ENCODE assay signal across 2 cellular contexts in genomic region chr7:43583424-43584199, GRCh38.
TF ChIP-seq lines count a peak whose summit lies in the region.

No MANE protein-coding gene starts in this region.

TF ChIP-seq in GM23338, 12 proteins besides CTCF, POLR2A, EP300 and RAD21 (continued from another document):
- TF ChIP-seq REST (IDR thresholded peaks at IDR 0.05; ENCODE audit: unreplicated experiment) = no peak
- TF ChIP-seq ETS1 (IDR thresholded peaks at IDR 0.05) = no peak
- no peak for TF ChIP-seq ZNF331 (CRISPR knock-in tag; IDR thresholded peaks at IDR 0.05; ENCODE audit: low read depth)
- no peak for TF ChIP-seq ZNF462 (CRISPR knock-in tag; IDR thresholded peaks at IDR 0.05)
- TF ChIP-seq JUNB (IDR thresholded peaks at IDR 0.05; ENCODE audit: unreplicated experiment) = no peak
- TF ChIP-seq EZH2 (IDR thresholded peaks at IDR 0.05; ENCODE audit: low read depth, unreplicated experiment) = no peak
- no peak; the same call in 1 of the 2 replicates for TF ChIP-seq POLR2AphosphoS5 (IDR thresholded peaks at IDR 0.05; ENCODE audit: low read depth)

TF ChIP-seq in K562, 482 proteins besides CTCF, POLR2A, EP300 and RAD21 (continued from another document and continues in another):
- no peak for TF ChIP-seq ZNF609 (CRISPR knock-in tag; IDR thresholded peaks at IDR 0.05; ENCODE audit: borderline replicate concordance)
- TF ChIP-seq TAF9B (IDR thresholded peaks at IDR 0.05; ENCODE audit: partially characterized antibody) = no peak
- TF ChIP-seq ZNF224 (CRISPR knock-in tag; IDR thresholded peaks at IDR 0.05) = no peak
- peak; percentile 53 for TF ChIP-seq ZNF316 (IDR thresholded peaks at IDR 0.05)
- no peak for TF ChIP-seq GTF2A2 (tag; IDR thresholded peaks at IDR 0.05)
- no peak for TF ChIP-seq ATF2 (CRISPR knock-in tag; IDR thresholded peaks at IDR 0.05)
- peak; percentile 46; the same call in 1 of the 2 replicates for TF ChIP-seq MYC (IDR thresholded peaks at IDR 0.05; ENCODE audit: low read depth, low read length)
- TF ChIP-seq MYC (CRISPR knock-in tag; IDR thresholded peaks at IDR 0.05; ENCODE audit: borderline replicate concordance, low read depth) = no peak
- no peak for TF ChIP-seq FOXO4 (CRISPR knock-in tag; IDR thresholded peaks at IDR 0.05)
- TF ChIP-seq RB1 (IDR thresholded peaks at IDR 0.05; ENCODE audit: low read depth) = 0 out of 2 replicates have a peak, but pooled peaks have one; percentile 56
- no peak; the same call in none of the 2 replicates for TF ChIP-seq SMARCC2 (IDR thresholded peaks at IDR 0.05; ENCODE audit: low read depth)
- TF ChIP-seq DPF2 (IDR thresholded peaks at IDR 0.05) = peak; percentile 52; the same call in 1 of the 2 replicates
- no peak for TF ChIP-seq MECOM (CRISPR knock-in tag; IDR thresholded peaks at IDR 0.05)
- TF ChIP-seq SP1 (CRISPR knock-in tag; IDR thresholded peaks at IDR 0.05) = peak; percentile 57; the same call in 1 of the 2 replicates
- no peak for TF ChIP-seq MCM5 (IDR thresholded peaks at IDR 0.05; ENCODE audit: low read depth)
- TF ChIP-seq CREB3L1 (IDR thresholded peaks at IDR 0.05; ENCODE audit: borderline replicate concordance, low read depth) = peak; percentile 55; the same call in 1 of the 2 replicates
- TF ChIP-seq NR2F6 (CRISPR knock-in tag; IDR thresholded peaks at IDR 0.05) = no peak
- no peak for TF ChIP-seq PREB (CRISPR knock-in tag; IDR thresholded peaks at IDR 0.05)
- no peak for TF ChIP-seq ZNF830 (CRISPR knock-in tag; IDR thresholded peaks at IDR 0.05)
- TF ChIP-seq MEIS2 (IDR thresholded peaks at IDR 0.05; ENCODE audit: partially characterized antibody) = peak; percentile 1
- TF ChIP-seq ZNF586 (CRISPR knock-in tag; conservative IDR thresholded peaks at IDR 0.05) = no peak
- no peak for TF ChIP-seq SMC3 (conservative IDR thresholded peaks at IDR 0.05; ENCODE audit: insufficient read depth, low read depth, low read length)
- no peak for TF ChIP-seq ZNF395 (CRISPR knock-in tag; IDR thresholded peaks at IDR 0.05)
- no peak for TF ChIP-seq SIRT6 (IDR thresholded peaks at IDR 0.05; ENCODE audit: low read depth, low read length)
- no peak for TF ChIP-seq PHB2 (IDR thresholded peaks at IDR 0.05; ENCODE audit: low read depth)
- TF ChIP-seq ZBTB43 (CRISPR knock-in tag; IDR thresholded peaks at IDR 0.05) = no peak
- peak; percentile 75; the same call in 1 of the 2 replicates for TF ChIP-seq ETS1 (conservative IDR thresholded peaks at IDR 0.05; ENCODE audit: control insufficient read depth, low read depth, low read length)
- TF ChIP-seq FOXK1 (CRISPR knock-in tag; IDR thresholded peaks at IDR 0.05; ENCODE audit: borderline replicate concordance) = no peak
- TF ChIP-seq ZNF699 (CRISPR knock-in tag; IDR thresholded peaks at IDR 0.05; ENCODE audit: insufficient replicate concordance) = no peak
- TF ChIP-seq ZFP91 (CRISPR knock-in tag; IDR thresholded peaks at IDR 0.05) = no peak
- no peak; the same call in 1 of the 2 replicates for TF ChIP-seq ZNF76 (CRISPR knock-in tag; IDR thresholded peaks at IDR 0.05; ENCODE audit: borderline replicate concordance)
- no peak for TF ChIP-seq COPS2 (conservative IDR thresholded peaks at IDR 0.05)
- TF ChIP-seq HNRNPK (IDR thresholded peaks at IDR 0.05; ENCODE audit: low read depth, low read length, poor library complexity, severe bottlenecking) = no peak
- 0 out of 2 replicates have a peak, but pooled peaks have one; percentile 47 for TF ChIP-seq ZBTB17 (CRISPR knock-in tag; IDR thresholded peaks at IDR 0.05)
- TF ChIP-seq TFAP4 (CRISPR knock-in tag; IDR thresholded peaks at IDR 0.05; ENCODE audit: borderline replicate concordance) = peak; percentile 53; the same call in 1 of the 2 replicates
- TF ChIP-seq CTBP1 (IDR thresholded peaks at IDR 0.05; ENCODE audit: borderline replicate concordance) = peak; percentile 92; the same call in 1 of the 2 replicates
- 0 out of 2 replicates have a peak, but pooled peaks have one; percentile 49 for TF ChIP-seq E2F4 (CRISPR knock-in tag; IDR thresholded peaks at IDR 0.05; ENCODE audit: low read depth)
- no peak for TF ChIP-seq FOXJ3 (CRISPR knock-in tag; IDR thresholded peaks at IDR 0.05)
- TF ChIP-seq PCBP1 (IDR thresholded peaks at IDR 0.05; ENCODE audit: low read depth, low read length, poor library complexity, severe bottlenecking) = no peak
- TF ChIP-seq PHF8 (IDR thresholded peaks at IDR 0.05; ENCODE audit: borderline replicate concordance, low read length) = peak; percentile 23; the same call in 1 of the 2 replicates
- TF ChIP-seq RCOR1 (IDR thresholded peaks at IDR 0.05; ENCODE audit: borderline replicate concordance in 1 of 2, low read depth in 2 of 2, low read length in 2 of 2) = no peak
